In genomic region chr10:17432738-17433137, GRCh38 we compare ENCODE assay signal across 16 cellular contexts. TPM values are rescaled to one million over a fixed set of nuclear protein-coding genes. Genes with fewer than 3 reads are reported as not detected.
"Had no signal": no experiment of that assay in that cellular context is flagged by ENCODE, and none has a peak within 500 bp of the region (broad histone marks: within the 10 kb centered on the region; RNA-seq: fewer than 3 reads in every experiment).

No MANE protein-coding gene starts in this region.

- H3K9me3 Mint-ChIP-seq: activated naive CD8-positive, alpha-beta T cell treated with anti-CD3 and anti-CD28 coated beads, Interleukin-2, amount 10 ng/mL, durations not matched to agents 7 days and 5 days had no signal

- H3K27ac ChIP-seq: thyroid gland, uterus had no signal

- DNase-seq: activated CD4-positive, alpha-beta T cell treated with anti-CD3 and anti-CD28 coated beads, Interleukin-2, amount 10 ng/mL, durations not matched to agents 7 days and 5 days; activated CD8-positive, alpha-beta memory T cell treated with anti-CD3 and anti-CD28 coated beads for 24 hours; activated naive CD8-positive, alpha-beta T cell treated with anti-CD3 and anti-CD28 coated beads, Interleukin-2, amount 10 ng/mL, durations not matched to agents 7 days and 5 days; kidney glomerular epithelial cell; mesendoderm; occipital lobe; stimulated activated CD4-positive, alpha-beta T cell treated with anti-CD3 and anti-CD28 coated beads, Interleukin-2, amount 100 ng/mL, for 48 hours; stimulated activated naive B cell treated with anti-CD40 and anti-IgM and Interleukin-4, amounts not matched to agents 10 μg/mL and 1 μg/mL and 100 μg/mL, for 72 hours; T-helper 2 cell; thyroid gland; uterus had no signal

- ATAC-seq: esophagus mucosa, WTC11 had no signal

- H3K36me3 Mint-ChIP-seq: activated naive CD8-positive, alpha-beta T cell treated with anti-CD3 and anti-CD28 coated beads, Interleukin-2, amount 10 ng/mL, durations not matched to agents 7 days and 5 days; stimulated activated naive B cell treated with anti-CD40 and anti-IgM and Interleukin-4, amounts not matched to agents 10 μg/mL and 1 μg/mL and 100 μg/mL, for 72 hours had no signal

- H3K27ac Mint-ChIP-seq: activated naive CD8-positive, alpha-beta T cell treated with anti-CD3 and anti-CD28 coated beads, Interleukin-2, amount 10 ng/mL, durations not matched to agents 7 days and 5 days; activated T-helper 1 cell treated with anti-CD3 and anti-CD28 coated beads, Interleukin-12 subunit alpha, Interleukin-12 subunit beta, Interleukin-2, Interleukin-4 antibody, amounts not matched to agents 30 ng/mL and 10 ng/mL and 1 ng/mL, durations not matched to agents 14 hours and 24 hours and 36 hours; nephron; stimulated activated naive B cell treated with anti-CD40 and anti-IgM and Interleukin-4, amounts not matched to agents 10 μg/mL and 1 μg/mL and 100 μg/mL, for 72 hours; WTC11 had no signal

- H3K4me3 Mint-ChIP-seq: activated CD4-positive, alpha-beta T cell treated with anti-CD3 and anti-CD28 coated beads, Interleukin-2, amount 10 ng/mL, durations not matched to agents 7 days and 5 days; activated naive CD8-positive, alpha-beta T cell treated with anti-CD3 and anti-CD28 coated beads, Interleukin-2, amount 10 ng/mL, durations not matched to agents 7 days and 5 days; activated T-helper 1 cell treated with anti-CD3 and anti-CD28 coated beads, Interleukin-12 subunit alpha, Interleukin-12 subunit beta, Interleukin-2, Interleukin-4 antibody, amounts not matched to agents 30 ng/mL and 10 ng/mL and 1 ng/mL, durations not matched to agents 14 hours and 24 hours and 36 hours; nephron; stimulated activated naive B cell treated with anti-CD40 and anti-IgM and Interleukin-4, amounts not matched to agents 10 μg/mL and 1 μg/mL and 100 μg/mL, for 72 hours; WTC11 had no signal

RNA-seq across cellular contexts. Expression of gene ST8SIA6, which starts 21.7 kb away (rescaled TPM):
- total RNA-seq: activated T-helper 1 cell treated with anti-CD3 and anti-CD28 coated beads, Interleukin-12 subunit alpha, Interleukin-12 subunit beta, Interleukin-2, Interleukin-4 antibody, amounts not matched to agents 30 ng/mL and 10 ng/mL and 1 ng/mL, durations not matched to agents 14 hours and 24 hours and 36 hours; chondrocyte had no signal
